26 cellular contexts compared by ENCODE assay signal in genomic region chr19:1467228-1467511, GRCh38. TPM values are rescaled to one million over a fixed set of nuclear protein-coding genes. Genes with fewer than 3 reads are reported as not detected.
A peak's percentile ranks its signal among the peaks of the same experiment; 100 is the strongest.
DNase-seq lines count a peak whose midpoint lies in the region; ATAC-seq, FAIRE-seq and TF ChIP-seq lines count a peak whose summit lies in the region.
"Had no signal": no experiment of that assay in that cellular context is flagged by ENCODE, and none has a peak within 500 bp of the region (broad histone marks: within the 10 kb centered on the region; RNA-seq: fewer than 3 reads in every experiment).

No MANE protein-coding gene starts in this region.

- intact Hi-C loops in left ventricle myocardium inferior (cut with micrococcal nuclease) (no loop called here), left ventricle myocardium superior (cut with micrococcal nuclease) (no loop called here), K562 (cut with micrococcal nuclease) (no loop called here)

- CTCF ChIA-PET in K562 (lab: Yijun Ruan, JAX; ENCODE audit: low intra/inter-chr PET ratio) = no interaction called here

- TF ChIP-seq CTCF in left ventricle myocardium inferior (IDR thresholded peaks at IDR 0.05; ENCODE audit: borderline replicate concordance) (no peak), K562 (IDR thresholded peaks at IDR 0.05 in 2 of 3, conservative IDR thresholded peaks at IDR 0.05 in 1 of 3; ENCODE audit: insufficient read depth in 2 of 3, low read depth in 1 of 3, low read length in 3 of 3) (no peak), thoracic aorta (IDR thresholded peaks at IDR 0.05) (no peak)

- no peak overlapping the region for H3K9ac ChIP-seq in K562 (ENCODE audit: insufficient read depth in 1 of 2, low read depth in 2 of 2, low read length in 2 of 2)
- H3K9ac ChIP-seq: BLaER1 treated with 17β-estradiol and CSF1 and Interleukin-3, amounts not matched to agents 10 nM and 100 nM had no signal

- BruUV-seq in K562 (replicated peaks; lab: Mats Ljungman, UMichigan) = no TSS peak

- H3K4me3 ChIP-seq in left ventricle myocardium inferior (peak overlapping the region; percentile 75), K562 (no peak overlapping the region), thoracic aorta (peak overlapping the region; percentile 45)
- H3K4me3 ChIP-seq: adrenal gland, body of pancreas had no signal

- H3K79me2 ChIP-seq in K562 (ENCODE audit: control insufficient read depth, insufficient read depth, low read length) = peaks cover 17% of the 10 kb centered on the region

- no peaks in the 10 kb centered on the region for H3K9me1 ChIP-seq in K562 (ENCODE audit: control insufficient read depth, insufficient read depth, low read length)

- ATAC-seq in left ventricle myocardium superior (no peak), K562 (no peak), thoracic aorta (ENCODE audit: insufficient number of reproducible peaks, low FRiP score, low read depth) (no peak), GM21717 (IDR thresholded peaks at IDR 0.05; ENCODE audit: unreplicated experiment) (no peak), GM19452 (IDR thresholded peaks at IDR 0.05; ENCODE audit: unreplicated experiment) (no peak)
- ATAC-seq: body of pancreas had no signal

- in situ Hi-C loops in K562 (cut with MboI) = no loop called here

- no peak for TF ChIP-seq EP300 in K562 (IDR thresholded peaks at IDR 0.05; ENCODE audit: low read length)

- H3K4me2 ChIP-seq in K562 (ENCODE audit: insufficient read depth, low read length) = no peak overlapping the region

- DNase-seq in left ventricle myocardium inferior = no peak
- no peak for DNase-seq in left ventricle myocardium superior
- DNase-seq in K562 (ENCODE audit: extremely low read depth in 1 of 4, low spot score in 3 of 4) = no peak
- DNase-seq in left kidney (ENCODE audit: low read depth, low spot score) = peak; percentile 43
- no peak for DNase-seq in thoracic aorta (ENCODE audit: low spot score)
- DNase-seq in stimulated activated CD4-positive, alpha-beta T cell treated with anti-CD3 and anti-CD28 coated beads, Interleukin-2, amount 100 ng/mL, for 48 hours = no peak
- DNase-seq: activated B cell treated with CpG ODN at 0.5 μM for 24 hours; activated CD4-positive, alpha-beta T cell treated with anti-CD3 and anti-CD28 coated beads, Interleukin-2, amount 50 U/mL, for 1 hour; activated naive CD4-positive, alpha-beta T cell treated with anti-CD3 and anti-CD28 coated beads for 36 hours; adrenal gland; body of pancreas; DMS79 treated with DMSO at 0.1 percent for 48 hours; effector CD4-positive, alpha-beta T cell; GF-D8; IMR-90; mesendoderm; NCI-H1048; NCI-H187; NCI-H524 treated with DMSO at 0.1 percent for 48 hours; NK-92 treated with Interleukin-12 subunit alpha and Interleukin-12 subunit beta, amount 100 ng/mL, for 24 hours; T1000; trophoblast cell had no signal

- H3K9me3 ChIP-seq in left ventricle myocardium inferior (replicated peaks) (no peaks in the 10 kb centered on the region), K562 (replicated peaks; ENCODE audit: control insufficient read depth, insufficient read depth, low read depth, low read length) (no peaks in the 10 kb centered on the region), thoracic aorta (no peaks in the 10 kb centered on the region)
- H3K9me3 ChIP-seq: adrenal gland; BLaER1 treated with 17β-estradiol and CSF1 and Interleukin-3, amounts not matched to agents 10 nM and 100 nM; body of pancreas had no signal

- H3K27ac ChIP-seq in left ventricle myocardium inferior (replicated peaks) (no peak overlapping the region), K562 (ENCODE audit: extremely low read depth, low read depth, low read length) (no peak overlapping the region), thoracic aorta (no peak overlapping the region)
- H3K27ac ChIP-seq: adrenal gland; BLaER1 treated with 17β-estradiol and CSF1 and Interleukin-3, amounts not matched to agents 10 nM and 100 nM; body of pancreas; HL-60 had no signal

- TF ChIP-seq POLR2A in K562 (conservative IDR thresholded peaks at IDR 0.05) = no peak

- H3K27me3 ChIP-seq in left ventricle myocardium inferior (ENCODE audit: low read depth) (peaks cover 82% of the 10 kb centered on the region), K562 (ENCODE audit: control insufficient read depth in 2 of 2, insufficient read depth in 2 of 2, low read length in 2 of 2) (no peaks in the 10 kb centered on the region), thoracic aorta (replicated peaks; ENCODE audit: insufficient read depth) (peaks cover 33% of the 10 kb centered on the region)

- TF ChIP-seq RAD21 in K562 (CRISPR knock-in tag; conservative IDR thresholded peaks at IDR 0.05 in 1 of 2, IDR thresholded peaks at IDR 0.05 in 1 of 2) = no peak

- no peak for FAIRE-seq in K562 (lab: Jason Lieb, UNC)

- H2AFZ ChIP-seq in K562 (ENCODE audit: low read depth, low read length) = no peak overlapping the region

- POLR2A ChIA-PET in K562 (lab: Yijun Ruan, JAX) = interaction anchor here (0.7 to 1.2 kb wide), 3 partner anchors 10 to 201 kb away, joined by 3 to 8 read pairs (median 4); no protein-coding TSS in a partner anchor

- WGBS in K562 (ENCODE audit: insufficient coverage, low coverage, missing lambda C conversion rate) = 95% methylated on average over 4 of the region's 36 CpGs

- no peaks in the 10 kb centered on the region for H3K36me3 ChIP-seq in left ventricle myocardium inferior
- no peaks in the 10 kb centered on the region for H3K36me3 ChIP-seq in K562 (ENCODE audit: control insufficient read depth, insufficient read depth, low read length)
- H3K36me3 ChIP-seq in thoracic aorta = no peaks in the 10 kb centered on the region
- H3K36me3 ChIP-seq: adrenal gland had no signal

- H3K4me1 ChIP-seq in left ventricle myocardium inferior (peaks cover 69% of the 10 kb centered on the region), K562 (replicated peaks in 1 of 2; ENCODE audit: control insufficient read depth in 2 of 2, insufficient read depth in 2 of 2, low read length in 2 of 2) (peaks cover 6 to 58% of the 10 kb centered on the region in 2 experiments; a peak in 4 of 5 replicates), thoracic aorta (ENCODE audit: control insufficient read depth in 1 of 2, low read depth in 2 of 2) (peaks cover 44 to 57% of the 10 kb centered on the region in 2 donors)

- peaks cover 12% of the 10 kb centered on the region for H4K20me1 ChIP-seq in K562 (replicated peaks; ENCODE audit: control insufficient read depth, insufficient read depth, low read length)

RNA-seq across cellular contexts. Expression of gene C19orf25, which starts 11.8 kb away (rescaled TPM):
- total RNA-seq in left ventricle myocardium inferior (16.1 TPM), left ventricle myocardium superior (16.2 TPM), K562 (2014; rRNA removed) (79.4 and 86.1 TPM in 2 replicates), K562 (2014; rRNA removed; fragmentation: Illumina TruSeq; extraction: Trizol) (6.5 and 9.6 TPM in 2 replicates), K562 (2015; rRNA removed; fragmentation: Illumina TruSeq; extraction: Trizol) (40.6 and 42.3 TPM in 2 replicates), K562 (2021) (68.3 and 73.1 TPM in 2 replicates), thoracic aorta (10 to 100 TPM; 28.6 to 54.6 TPM)
- total RNA-seq in K562 (2011; cell fraction: chromatin; rRNA removed; ENCODE audit: low replicate concordance) = 67.3 and 231 TPM in 2 replicates
- total RNA-seq in K562 (2011; cell fraction: nucleolus; rRNA removed) = 138 and 165 TPM in 2 replicates
- total RNA-seq in K562 (2011; cell fraction: nucleoplasm; rRNA removed) = 70.2 and 72.2 TPM in 2 replicates
- polyA plus RNA-seq in K562 (2011; rRNA removed) (25.3 and 27.6 TPM in 2 replicates), K562 (2014; fragmentation: Illumina TruSeq; extraction: Trizol) (36.1 and 45.1 TPM in 2 replicates), K562 (2014; fragmentation: Nextera tagmentation; extraction: Ambion mirVana) (1 to 10 TPM in 1 of 2 experiments, under 1 TPM in 1; 0.79 to 4.5 TPM), K562 (2014; rRNA removed) (96.0 TPM in 2 replicates)
- polyA plus RNA-seq in K562 (2011; cell fraction: cytosol; rRNA removed) = 55.4 and 125 TPM in 2 replicates
- 35.5 and 63.8 TPM in 2 replicates for polyA plus RNA-seq in K562 (2011; cell fraction: nucleus; rRNA removed)
- polyA plus RNA-seq in K562 (2012) = 46.1 and 46.4 TPM in 2 replicates
- 2.2 and 6.5 TPM in 2 replicates for polyA minus RNA-seq in K562 (2011; rRNA and poly(A)+ RNA removed)
- 21.9 and 26.5 TPM in 2 replicates for polyA minus RNA-seq in K562 (2011; cell fraction: cytosol; rRNA and poly(A)+ RNA removed)
- 18.2 and 20.3 TPM in 2 replicates for polyA minus RNA-seq in K562 (2011; cell fraction: nucleus; rRNA and poly(A)+ RNA removed)

RNA-seq across cellular contexts. Expression of gene APC2, which starts 17.2 kb away (rescaled TPM):
- total RNA-seq in left ventricle myocardium inferior (0.22 TPM), left ventricle myocardium superior (0.17 TPM), K562 (2014; rRNA removed) (0.05 and 0.08 TPM in 2 replicates), K562 (2014; rRNA removed; fragmentation: Illumina TruSeq; extraction: Trizol) (0.04 TPM in 1 of 2 replicates, not detected in the other), K562 (2015; rRNA removed; fragmentation: Illumina TruSeq; extraction: Trizol) (0.04 TPM in 1 of 2 replicates, not detected in the other), K562 (2021) (0.27 and 0.40 TPM in 2 replicates), thoracic aorta (under 1 TPM; 0.41 to 0.78 TPM)
- total RNA-seq in K562 (2011; cell fraction: chromatin; rRNA removed; ENCODE audit: low replicate concordance) = 0.56 and 1.4 TPM in 2 replicates
- 0.66 and 1.3 TPM in 2 replicates for total RNA-seq in K562 (2011; cell fraction: nucleolus; rRNA removed)
- total RNA-seq in K562 (2011; cell fraction: nucleoplasm; rRNA removed) = 0.44 and 0.53 TPM in 2 replicates
- polyA plus RNA-seq in K562 (2011; rRNA removed) (0.01 and 0.06 TPM in 2 replicates), K562 (2014; fragmentation: Illumina TruSeq; extraction: Trizol) (0.01 TPM in 2 replicates), K562 (2014; fragmentation: Nextera tagmentation; extraction: Ambion mirVana) (not detected), K562 (2014; rRNA removed) (0.04 and 0.09 TPM in 2 replicates)
- polyA plus RNA-seq in K562 (2011; cell fraction: cytosol; rRNA removed) = 0.03 and 0.04 TPM in 2 replicates
- polyA plus RNA-seq in K562 (2011; cell fraction: nucleus; rRNA removed) = 0.13 and 0.21 TPM in 2 replicates
- 0.43 and 0.48 TPM in 2 replicates for polyA plus RNA-seq in K562 (2012)
- polyA minus RNA-seq in K562 (2011; rRNA and poly(A)+ RNA removed) = 0.06 and 0.07 TPM in 2 replicates
- not detected in 2 replicates for polyA minus RNA-seq in K562 (2011; cell fraction: cytosol; rRNA and poly(A)+ RNA removed)
- 0.27 and 0.33 TPM in 2 replicates for polyA minus RNA-seq in K562 (2011; cell fraction: nucleus; rRNA and poly(A)+ RNA removed)

RNA-seq across cellular contexts. Expression of gene PCSK4, which starts 23.0 kb away (rescaled TPM):
- total RNA-seq in left ventricle myocardium inferior (1.3 TPM), left ventricle myocardium superior (2.8 TPM), K562 (2014; rRNA removed) (2.2 and 3.4 TPM in 2 replicates), K562 (2014; rRNA removed; fragmentation: Illumina TruSeq; extraction: Trizol) (0.29 TPM in 2 replicates), K562 (2015; rRNA removed; fragmentation: Illumina TruSeq; extraction: Trizol) (1.2 and 1.5 TPM in 2 replicates), K562 (2021) (5.7 and 7.0 TPM in 2 replicates), thoracic aorta (under 1 TPM; 0.56 to 0.68 TPM)
- 10.1 and 40.2 TPM in 2 replicates for total RNA-seq in K562 (2011; cell fraction: chromatin; rRNA removed; ENCODE audit: low replicate concordance)
- 32.6 and 34.9 TPM in 2 replicates for total RNA-seq in K562 (2011; cell fraction: nucleolus; rRNA removed)
- 10.8 and 20.5 TPM in 2 replicates for total RNA-seq in K562 (2011; cell fraction: nucleoplasm; rRNA removed)
- polyA plus RNA-seq in K562 (2011; rRNA removed) (2.7 and 5.1 TPM in 2 replicates), K562 (2014; fragmentation: Illumina TruSeq; extraction: Trizol) (0.85 and 2.2 TPM in 2 replicates), K562 (2014; fragmentation: Nextera tagmentation; extraction: Ambion mirVana) (under 1 TPM in 1 of 2 experiments, not detected in 1; 0.01 TPM), K562 (2014; rRNA removed) (4.8 and 9.1 TPM in 2 replicates)
- 2.9 and 4.0 TPM in 2 replicates for polyA plus RNA-seq in K562 (2011; cell fraction: cytosol; rRNA removed)
- polyA plus RNA-seq in K562 (2011; cell fraction: nucleus; rRNA removed) = 56.5 and 86.1 TPM in 2 replicates
- 6.2 and 8.3 TPM in 2 replicates for polyA plus RNA-seq in K562 (2012)
- polyA minus RNA-seq in K562 (2011; rRNA and poly(A)+ RNA removed) = 0.35 and 0.60 TPM in 2 replicates
- polyA minus RNA-seq in K562 (2011; cell fraction: cytosol; rRNA and poly(A)+ RNA removed) = 1.9 and 8.5 TPM in 2 replicates
- polyA minus RNA-seq in K562 (2011; cell fraction: nucleus; rRNA and poly(A)+ RNA removed) = 10.0 and 12.4 TPM in 2 replicates

RNA-seq across cellular contexts. Expression of gene REEP6, which starts 23.8 kb away (rescaled TPM):
- 1.9 TPM for total RNA-seq in left ventricle myocardium inferior
- total RNA-seq in left ventricle myocardium superior = 0.72 TPM
- total RNA-seq in K562 (2011; cell fraction: chromatin; rRNA removed; ENCODE audit: low replicate concordance) = 24.8 and 67.6 TPM in 2 replicates
- 113 and 120 TPM in 2 replicates for total RNA-seq in K562 (2011; cell fraction: nucleolus; rRNA removed)
- 64.9 and 67.3 TPM in 2 replicates for total RNA-seq in K562 (2011; cell fraction: nucleoplasm; rRNA removed)
- 22.1 and 31.4 TPM in 2 replicates for total RNA-seq in K562 (2014; rRNA removed)
- total RNA-seq in K562 (2014; rRNA removed; fragmentation: Illumina TruSeq; extraction: Trizol) = 5.7 and 7.8 TPM in 2 replicates
- 12.2 and 14.5 TPM in 2 replicates for total RNA-seq in K562 (2015; rRNA removed; fragmentation: Illumina TruSeq; extraction: Trizol)
- total RNA-seq in K562 (2021) = 64.2 and 66.3 TPM in 2 replicates
- polyA plus RNA-seq in K562 (2011; rRNA removed) = 18.4 and 36.3 TPM in 2 replicates
- polyA plus RNA-seq in K562 (2011; cell fraction: cytosol; rRNA removed) = 26.8 and 94.4 TPM in 2 replicates
- 24.1 and 41.5 TPM in 2 replicates for polyA plus RNA-seq in K562 (2011; cell fraction: nucleus; rRNA removed)
- polyA plus RNA-seq in K562 (2012) = 43.3 and 57.4 TPM in 2 replicates
- polyA plus RNA-seq in K562 (2014; fragmentation: Illumina TruSeq; extraction: Trizol) = 12.7 and 36.9 TPM in 2 replicates
- polyA plus RNA-seq in K562 (2014; fragmentation: Nextera tagmentation; extraction: Ambion mirVana) = 1 to 10 TPM; 1.2 to 1.9 TPM
- 31.8 and 34.1 TPM in 2 replicates for polyA plus RNA-seq in K562 (2014; rRNA removed)
- 11.2 and 16.1 TPM in 2 replicates for polyA minus RNA-seq in K562 (2011; rRNA and poly(A)+ RNA removed)
- 42.9 and 55.0 TPM in 2 replicates for polyA minus RNA-seq in K562 (2011; cell fraction: cytosol; rRNA and poly(A)+ RNA removed)
- 9.6 and 11.7 TPM in 2 replicates for polyA minus RNA-seq in K562 (2011; cell fraction: nucleus; rRNA and poly(A)+ RNA removed)
- total RNA-seq in thoracic aorta = 1 to 10 TPM in 1 of 2 donors, under 1 TPM in 1; 0.35 to 1.6 TPM

RNA-seq across cellular contexts. Expression of gene RPS15, which starts 29.0 kb away (rescaled TPM):
- total RNA-seq in left ventricle myocardium inferior (588 TPM), left ventricle myocardium superior (625 TPM), K562 (2014; rRNA removed) (2,649 and 2,867 TPM in 2 replicates), K562 (2014; rRNA removed; fragmentation: Illumina TruSeq; extraction: Trizol) (407 and 630 TPM in 2 replicates), K562 (2015; rRNA removed; fragmentation: Illumina TruSeq; extraction: Trizol) (1,267 and 1,272 TPM in 2 replicates), K562 (2021) (2,126 and 2,254 TPM in 2 replicates), thoracic aorta (1,000 to 10,000 TPM; 1,512 to 2,119 TPM)
- total RNA-seq in K562 (2011; cell fraction: chromatin; rRNA removed; ENCODE audit: low replicate concordance) = 72.0 and 238 TPM in 2 replicates
- 545 and 547 TPM in 2 replicates for total RNA-seq in K562 (2011; cell fraction: nucleolus; rRNA removed)
- 383 and 585 TPM in 2 replicates for total RNA-seq in K562 (2011; cell fraction: nucleoplasm; rRNA removed)
- polyA plus RNA-seq in K562 (2011; rRNA removed) (957 and 1,566 TPM in 2 replicates), K562 (2014; fragmentation: Illumina TruSeq; extraction: Trizol) (912 and 1,907 TPM in 2 replicates), K562 (2014; fragmentation: Nextera tagmentation; extraction: Ambion mirVana) (100 to 1,000 TPM; 605 to 818 TPM), K562 (2014; rRNA removed) (2,791 and 3,285 TPM in 2 replicates)
- 3,186 and 4,296 TPM in 2 replicates for polyA plus RNA-seq in K562 (2011; cell fraction: cytosol; rRNA removed)
- 907 and 973 TPM in 2 replicates for polyA plus RNA-seq in K562 (2011; cell fraction: nucleus; rRNA removed)
- 2,701 and 2,899 TPM in 2 replicates for polyA plus RNA-seq in K562 (2012)
- 202 and 239 TPM in 2 replicates for polyA minus RNA-seq in K562 (2011; rRNA and poly(A)+ RNA removed)
- polyA minus RNA-seq in K562 (2011; cell fraction: cytosol; rRNA and poly(A)+ RNA removed) = 1,242 and 1,610 TPM in 2 replicates
- polyA minus RNA-seq in K562 (2011; cell fraction: nucleus; rRNA and poly(A)+ RNA removed) = 152 and 304 TPM in 2 replicates
